21 cellular contexts compared by ENCODE assay signal in genomic region chr3:62630664-62631063, GRCh38.
"Had no signal": no experiment of that assay in that cellular context is flagged by ENCODE, and none has a peak within 500 bp of the region (broad histone marks: within the 10 kb centered on the region; RNA-seq: fewer than 3 reads in every experiment).

No MANE protein-coding gene starts in this region.

- H3K36me3 ChIP-seq: gastrocnemius medialis, neural progenitor cell, prostate gland, spleen, thoracic aorta, transverse colon, upper lobe of right lung, uterus had no signal

- H3K9me3 ChIP-seq: gastrocnemius medialis, prostate gland, spleen, thoracic aorta, transverse colon, upper lobe of right lung, uterus had no signal

- FAIRE-seq: colon, keratinocyte had no signal

- DNase-seq: dorsolateral prefrontal cortex; effector CD4-positive, alpha-beta T cell; foreskin fibroblast; gastrocnemius medialis; head of caudate nucleus; right cardiac atrium; spleen; stimulated activated CD4-positive, alpha-beta T cell treated with anti-CD3 and anti-CD28 coated beads, Interleukin-4, amount 100 ng/mL, for 4 hours; stimulated activated naive CD8-positive, alpha-beta T cell treated with anti-CD3 and anti-CD28 coated beads, Interleukin-15, Interleukin-2, amounts not matched to agents 100 U/mL and 50 U/mL, for 24 hours; transverse colon; upper lobe of right lung; uterus had no signal

- H3K9ac ChIP-seq: neural progenitor cell, parathyroid adenoma had no signal

- ATAC-seq: gastrocnemius medialis; right cardiac atrium; stimulated activated memory B cell treated with anti-CD40 and anti-IgM and Interleukin-4, amounts not matched to agents 10 μg/mL and 1 μg/mL and 100 μg/mL, for 72 hours; stimulated activated naive CD8-positive, alpha-beta T cell treated with anti-CD3 and anti-CD28 coated beads, Interleukin-15, Interleukin-2, amounts not matched to agents 100 U/mL and 50 U/mL, for 24 hours; upper lobe of right lung had no signal

- H3K4me3 ChIP-seq: dorsolateral prefrontal cortex, gastrocnemius medialis, lung, neural progenitor cell, prostate gland, skin epidermis, spleen, thoracic aorta, transverse colon, upper lobe of right lung, uterus had no signal

- H3K4me1 ChIP-seq: gastrocnemius medialis, parathyroid adenoma, prostate gland, spleen, transverse colon, upper lobe of right lung, uterus had no signal

- H3K27me3 ChIP-seq: gastrocnemius medialis, neural progenitor cell, spleen, transverse colon, uterus had no signal

- H2AFZ ChIP-seq: neural progenitor cell, parathyroid adenoma had no signal

- H3K79me2 ChIP-seq: parathyroid adenoma had no signal

- H3K27ac ChIP-seq: dorsolateral prefrontal cortex, gastrocnemius medialis, neural progenitor cell, parathyroid adenoma, prostate gland, skin epidermis, spleen, thoracic aorta, transverse colon, upper lobe of right lung, uterus had no signal

- H3K4me2 ChIP-seq: neural progenitor cell had no signal
